Comparison of ENCODE assay signal across 7 cellular contexts in the genomic region with DNA sequence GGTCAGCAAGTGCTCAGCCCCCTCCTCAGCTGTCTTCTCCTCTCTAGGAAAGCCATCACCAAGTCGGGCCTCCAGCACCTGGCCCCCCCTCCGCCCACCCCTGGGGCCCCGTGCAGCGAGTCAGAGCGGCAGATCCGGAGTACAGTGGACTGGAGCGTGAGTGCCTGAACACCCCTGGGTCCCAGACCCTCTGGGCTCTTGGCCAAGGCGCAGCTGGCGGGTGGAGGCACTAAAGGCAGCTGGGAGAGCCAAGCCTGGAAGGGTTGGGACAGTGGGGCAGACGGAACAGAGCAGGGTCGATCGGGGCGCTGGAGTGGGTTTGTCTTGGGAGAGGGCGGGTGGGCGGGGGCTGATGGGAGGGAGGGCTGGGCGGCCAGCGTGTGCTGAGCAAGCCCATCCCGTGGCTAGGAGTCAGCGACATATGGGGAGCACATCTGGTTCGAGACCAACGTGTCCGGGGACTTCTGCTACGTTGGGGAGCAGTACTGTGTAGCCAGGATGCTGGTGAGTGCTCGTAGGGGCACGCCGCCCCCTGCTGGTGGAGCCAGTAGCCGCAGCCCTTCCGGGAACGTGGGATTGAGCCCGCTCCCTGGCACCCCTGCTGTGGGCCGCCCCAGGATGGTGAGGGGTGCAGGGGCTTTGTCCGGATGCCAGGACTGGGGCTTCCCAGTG. TPM values are rescaled to one million over a fixed set of nuclear protein-coding genes. Genes with fewer than 3 reads are reported as not detected.
DNase-seq lines count a peak whose midpoint lies in the region; ATAC-seq and TF ChIP-seq lines count a peak whose summit lies in the region.

No MANE protein-coding gene starts in this region.

- H3K9me3 ChIP-seq in left ventricle myocardium inferior (replicated peaks) = no peaks in the 10 kb centered on the region

- peak overlapping the region; percentile 57 for H3K27ac ChIP-seq in left ventricle myocardium inferior (replicated peaks)

- in situ Hi-C loops in GM13976 (cut with MboI; ENCODE audit: low sequenced_read_pairs, unreplicated experiment) (no loop called here), SK-MEL-5 (cut with HindIII; ENCODE audit: low pct_unique_long_range_greater_than_20kb, low sequenced_read_pairs) (no loop called here)

- TF ChIP-seq CTCF in GM13976 (IDR thresholded peaks at IDR 0.05; ENCODE audit: borderline replicate concordance, control extremely low read depth, extremely low read depth, insufficient read depth, missing control alignments) (peak; percentile 92), left ventricle myocardium inferior (IDR thresholded peaks at IDR 0.05; ENCODE audit: borderline replicate concordance) (peak; percentile 95)

- peaks cover 65% of the 10 kb centered on the region for H3K4me1 ChIP-seq in left ventricle myocardium inferior

- H3K4me3 ChIP-seq in left ventricle myocardium inferior = peak overlapping the region; percentile 21

- intact Hi-C loops in left ventricle myocardium inferior (cut with micrococcal nuclease) = no loop called here

- DNase-seq in GM13976 (ENCODE audit: low spot score) (peak; percentile 85), SK-MEL-5 (ENCODE audit: low read depth, low spot score) (peak; percentile 43), left ventricle myocardium inferior (peak; percentile 75)
- DNase-seq in activated naive CD4-positive, alpha-beta T cell treated with anti-CD3 and anti-CD28 coated beads, Interleukin-2, amount 50 U/mL, for 16 hours = peak; percentile 72
- DNase-seq in stimulated activated CD4-positive, alpha-beta T cell treated with anti-CD3 and anti-CD28 coated beads, Interleukin-12 subunit alpha, Interleukin-12 subunit beta, amount 100 ng/mL, for 48 hours (ENCODE audit: low read depth in 2 of 3, low spot score in 1 of 3) = peak; percentile 46 to 72 (median 61)

- H3K36me3 ChIP-seq in left ventricle myocardium inferior = peaks cover 52% of the 10 kb centered on the region

- no peaks in the 10 kb centered on the region for H3K27me3 ChIP-seq in left ventricle myocardium inferior (ENCODE audit: low read depth)

- peak; percentile 58 for ATAC-seq in HG02981 (IDR thresholded peaks at IDR 0.05; ENCODE audit: unreplicated experiment)
- ATAC-seq in HG03095 (IDR thresholded peaks at IDR 0.05; ENCODE audit: unreplicated experiment) = no peak

RNA-seq across cellular contexts. Expression of gene MDK, which starts 14.1 kb away (rescaled TPM):
- 3.1 and 4.7 TPM in 2 replicates for total RNA-seq in SK-MEL-5 (2014; rRNA removed; shearing (Covaris generic))
- polyA plus RNA-seq in SK-MEL-5 (2015; cell fraction: cytosol; rRNA removed) = 2.4 and 5.1 TPM in 2 replicates
- 2.3 and 14.6 TPM in 2 replicates for polyA plus RNA-seq in SK-MEL-5 (2015; cell fraction: nucleus; rRNA removed)
- 5.4 TPM for total RNA-seq in left ventricle myocardium inferior

RNA-seq across cellular contexts. Expression of gene DGKZ, which starts 20.1 kb away (rescaled TPM):
- total RNA-seq in SK-MEL-5 (2014; rRNA removed; shearing (Covaris generic)) = 23.0 and 27.6 TPM in 2 replicates
- polyA plus RNA-seq in SK-MEL-5 (2015; cell fraction: cytosol; rRNA removed) = 69.7 and 79.3 TPM in 2 replicates
- polyA plus RNA-seq in SK-MEL-5 (2015; cell fraction: nucleus; rRNA removed) = 137 and 152 TPM in 2 replicates
- total RNA-seq in left ventricle myocardium inferior = 77.1 TPM

RNA-seq across cellular contexts. Expression of gene CHRM4, which starts 24.2 kb away (rescaled TPM):
- total RNA-seq in SK-MEL-5 (2014; rRNA removed; shearing (Covaris generic)) = 1.9 and 2.7 TPM in 2 replicates
- 1.6 and 2.2 TPM in 2 replicates for polyA plus RNA-seq in SK-MEL-5 (2015; cell fraction: cytosol; rRNA removed)
- not detected in 2 replicates for polyA plus RNA-seq in SK-MEL-5 (2015; cell fraction: nucleus; rRNA removed)
- not detected for total RNA-seq in left ventricle myocardium inferior
